In genomic region chr11:128890543-128891409, GRCh38 we compare ENCODE assay signal across 8 cellular contexts. TPM values are rescaled to one million over a fixed set of nuclear protein-coding genes. Genes with fewer than 3 reads are reported as not detected.
DNase-seq lines count a peak whose midpoint lies in the region; ATAC-seq and TF ChIP-seq lines count a peak whose summit lies in the region.

KCNJ5 (plus strand) TSS chr11:128891356; CDS start chr11:128911274, 19,918 bp downstream.

- H3K27me3 Mint-ChIP-seq in activated CD4-positive, alpha-beta memory T cell treated with anti-CD3 and anti-CD28 coated beads, Interleukin-2, amount 10 ng/mL, durations not matched to agents 7 days and 5 days: peaks cover 66% of the 10 kb centered on the region
- H3K27me3 Mint-ChIP-seq in osteocyte (ENCODE audit: unreplicated experiment): peaks cover 40% of the 10 kb centered on the region

- H3K36me3 Mint-ChIP-seq in activated CD4-positive, alpha-beta memory T cell treated with anti-CD3 and anti-CD28 coated beads, Interleukin-2, amount 10 ng/mL, durations not matched to agents 7 days and 5 days (ENCODE audit: low read depth): no peaks in the 10 kb centered on the region
- H3K36me3 Mint-ChIP-seq in osteocyte (ENCODE audit: unreplicated experiment): no peaks in the 10 kb centered on the region

- no peak for TF ChIP-seq POLR2A in gastroesophageal sphincter (IDR thresholded peaks at IDR 0.05)

- H3K4me1 ChIP-seq in gastroesophageal sphincter: peaks cover 0 to 25% (median 0%) of the 10 kb centered on the region in 3 donors

- H3K27me3 ChIP-seq in gastroesophageal sphincter: peaks cover 23% of the 10 kb centered on the region

- H3K4me1 Mint-ChIP-seq in activated CD4-positive, alpha-beta memory T cell treated with anti-CD3 and anti-CD28 coated beads, Interleukin-2, amount 10 ng/mL, durations not matched to agents 7 days and 5 days: peaks cover 17% of the 10 kb centered on the region
- peaks cover 1% of the 10 kb centered on the region for H3K4me1 Mint-ChIP-seq in osteocyte (ENCODE audit: unreplicated experiment)

- H3K27ac Mint-ChIP-seq in activated CD4-positive, alpha-beta memory T cell treated with anti-CD3 and anti-CD28 coated beads, Interleukin-2, amount 10 ng/mL, durations not matched to agents 7 days and 5 days: no peak within 1 kb of the TSS
- no peak within 1 kb of the TSS for H3K27ac Mint-ChIP-seq in osteocyte (ENCODE audit: unreplicated experiment)

- TF ChIP-seq EP300 in gastroesophageal sphincter (IDR thresholded peaks at IDR 0.05): no peak

- peak within 1 kb of the TSS in 2 of 4 donors; percentile 17 to 27 for H3K27ac ChIP-seq in gastroesophageal sphincter

- peak within 1 kb of the TSS; percentile 30 to 60 for H3K4me3 ChIP-seq in gastroesophageal sphincter

- CTCF ChIA-PET in activated CD4-positive, alpha-beta memory T cell treated with anti-CD3 and anti-CD28 coated beads, Interleukin-2, amount 10 ng/mL, durations not matched to agents 7 days and 5 days (lab: Charles Lee): interaction anchor here (7.7 kb wide), 1 partner anchor 66 kb away, joined by 164 read pairs; no protein-coding TSS in a partner anchor

- POLR2A ChIA-PET in activated CD4-positive, alpha-beta memory T cell treated with anti-CD3 and anti-CD28 coated beads, Interleukin-2, amount 10 ng/mL, durations not matched to agents 7 days and 5 days (lab: Charles Lee): no interaction called here

- peak within 1 kb of the TSS; percentile 36 for H3K4me3 Mint-ChIP-seq in activated CD4-positive, alpha-beta memory T cell treated with anti-CD3 and anti-CD28 coated beads, Interleukin-2, amount 10 ng/mL, durations not matched to agents 7 days and 5 days
- H3K4me3 Mint-ChIP-seq in osteocyte (ENCODE audit: unreplicated experiment): peak within 1 kb of the TSS; percentile 74

- H3K9me3 ChIP-seq in gastroesophageal sphincter: no peaks in the 10 kb centered on the region

- WGBS in gastroesophageal sphincter (ENCODE audit: low coverage in 1 of 2), 2 donors: 0% methylated on average over 7 of the region's 86 CpGs; no CpG with 5 or more reads in 1 of the 2 donors

- TF ChIP-seq CTCF in gastroesophageal sphincter (IDR thresholded peaks at IDR 0.05) (no peak), osteocyte (IDR thresholded peaks at IDR 0.05) (no peak)

- no peaks in the 10 kb centered on the region for H3K9me3 Mint-ChIP-seq in activated CD4-positive, alpha-beta memory T cell treated with anti-CD3 and anti-CD28 coated beads, Interleukin-2, amount 10 ng/mL, durations not matched to agents 7 days and 5 days
- H3K9me3 Mint-ChIP-seq in osteocyte (ENCODE audit: unreplicated experiment): no peaks in the 10 kb centered on the region

- peak; percentile 20 for DNase-seq in activated CD4-positive, alpha-beta T cell treated with anti-CD3 and anti-CD28 coated beads for 48 hours
- no peak for DNase-seq in activated CD4-positive, alpha-beta T cell treated with anti-CD3 and anti-CD28 coated beads, Interleukin-2, amount 50 U/mL, for 1 hour
- no peak for DNase-seq in activated CD4-positive, alpha-beta memory T cell treated with anti-CD3 and anti-CD28 coated beads, Interleukin-2, amount 10 ng/mL, durations not matched to agents 7 days and 5 days
- no peak for DNase-seq in osteocyte (ENCODE audit: extremely low spot score, unreplicated experiment)
- no peak for DNase-seq in stimulated activated CD4-positive, alpha-beta T cell treated with anti-CD3 and anti-CD28 coated beads, Interleukin-2, amount 100 ng/mL, for 48 hours

- ATAC-seq in gastroesophageal sphincter (peak; percentile 42), GM18517 (IDR thresholded peaks at IDR 0.05; ENCODE audit: unreplicated experiment) (no peak), HG02763 (IDR thresholded peaks at IDR 0.05; ENCODE audit: unreplicated experiment) (no peak)

- H3K36me3 ChIP-seq in gastroesophageal sphincter: no peaks in the 10 kb centered on the region

RNA-seq across cellular contexts. Expression of gene KCNJ5, which starts in this region (rescaled TPM):
- total RNA-seq in activated CD4-positive, alpha-beta memory T cell treated with anti-CD3 and anti-CD28 coated beads, Interleukin-2, amount 10 ng/mL, durations not matched to agents 7 days and 5 days: not detected
- total RNA-seq in gastroesophageal sphincter (1 to 10 TPM in 1 of 4 donors, under 1 TPM in 3; 0.31 to 3.2 (median 0.71) TPM), osteocyte (not detected in 2 replicates)
